1 cellular context compared by ENCODE assay signal in genomic region chr4:150139297-150139696, GRCh38.
TF ChIP-seq lines count a peak whose summit lies in the region.

No MANE protein-coding gene starts in this region.

TF ChIP-seq in SK-N-SH, 30 proteins besides CTCF, POLR2A, EP300 and RAD21 (continued from another document):
- TF ChIP-seq MAX (IDR thresholded peaks at IDR 0.05; ENCODE audit: low read depth) (no peak), YY1 (IDR thresholded peaks at IDR 0.05; ENCODE audit: low read depth) (no peak)
TF ChIP-seq in SK-N-SH: peak in this region for 0.
